ENCODE assay signal across 14 cellular contexts in genomic region chr5:143760137-143760505, GRCh38. TPM values are rescaled to one million over a fixed set of nuclear protein-coding genes. Genes with fewer than 3 reads are reported as not detected.
DNase-seq lines count a peak whose midpoint lies in the region; ATAC-seq and TF ChIP-seq lines count a peak whose summit lies in the region.
"Had no signal": no experiment of that assay in that cellular context is flagged by ENCODE, and none has a peak within 500 bp of the region (broad histone marks: within the 10 kb centered on the region; RNA-seq: fewer than 3 reads in every experiment).

No MANE protein-coding gene starts in this region.

- no peaks in the 10 kb centered on the region for H3K27me3 ChIP-seq in GM06990 (replicated peaks; ENCODE audit: control insufficient read depth, insufficient read depth, low read length)
- H3K27me3 ChIP-seq: right atrium auricular region had no signal

- H3K36me3 ChIP-seq in GM06990 (ENCODE audit: control insufficient read depth, insufficient read depth, low read length) = no peaks in the 10 kb centered on the region
- H3K36me3 ChIP-seq: right atrium auricular region had no signal

- H3K4me3 ChIP-seq in GM06990 (replicated peaks; ENCODE audit: low read depth, low read length) = no peak overlapping the region
- H3K4me3 ChIP-seq: right atrium auricular region had no signal

- DNase-seq in GM06990 (ENCODE audit: extremely low read depth, insufficient read length) (peak; percentile 31), SK-N-DZ (ENCODE audit: low spot score) (no peak), midbrain (lab: John Stamatoyannopoulos, UW) (no peak)
- no peak for DNase-seq in activated effector memory CD4-positive, alpha-beta T cell treated with Interleukin-2 at 50 U/mL for 16 hours
- DNase-seq: CD8-positive, alpha-beta T cell; cortex of kidney; glutamatergic neuron; NCI-H1436; NCI-H226 had no signal

- ATAC-seq in GM18909 (IDR thresholded peaks at IDR 0.05; ENCODE audit: poor library complexity, unreplicated experiment) (peak; percentile 47), HG02623 (IDR thresholded peaks at IDR 0.05; ENCODE audit: unreplicated experiment) (peak; percentile 34), HG03354 (IDR thresholded peaks at IDR 0.05; ENCODE audit: poor library complexity, severe bottlenecking, unreplicated experiment) (peak; percentile 60), HG03457 (IDR thresholded peaks at IDR 0.05; ENCODE audit: unreplicated experiment) (no peak)
- ATAC-seq: CD8-positive, alpha-beta T cell had no signal

- no peak for TF ChIP-seq CTCF in GM06990 (IDR thresholded peaks at IDR 0.05; ENCODE audit: insufficient read depth, low read length, poor library complexity, severe bottlenecking)

RNA-seq across cellular contexts. Expression of gene HMHB1, which starts 51.8 kb away (rescaled TPM):
- not detected in 2 replicates for polyA plus RNA-seq in SK-N-DZ (2014; cell fraction: cytosol; rRNA removed)
- not detected in 2 replicates for polyA plus RNA-seq in SK-N-DZ (2014; cell fraction: nucleus; rRNA removed)
